In the genomic region with DNA sequence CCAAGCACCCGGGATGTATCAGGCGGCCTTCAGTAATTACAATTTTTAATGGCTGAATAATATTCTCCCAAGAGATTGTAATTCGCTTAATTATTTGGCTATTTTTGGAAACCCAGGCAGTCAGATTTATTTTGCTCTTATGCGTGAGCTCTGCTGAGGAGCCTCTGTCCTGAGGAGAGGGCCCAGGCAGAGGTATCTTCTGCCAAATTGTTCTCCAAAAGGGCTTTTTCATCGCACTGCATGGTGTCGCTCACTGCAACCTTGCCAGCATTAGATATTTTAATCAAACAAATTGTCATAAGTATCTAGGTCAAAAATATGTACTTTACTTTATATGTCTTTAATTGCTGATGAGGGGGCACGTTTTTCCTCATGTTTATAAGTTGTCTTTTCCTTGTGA, we compare ENCODE assay signal across 33 cellular contexts. TPM values are rescaled to one million over a fixed set of nuclear protein-coding genes. Genes with fewer than 3 reads are reported as not detected.
"Had no signal": no experiment of that assay in that cellular context is flagged by ENCODE, and none has a peak within 500 bp of the region (broad histone marks: within the 10 kb centered on the region; RNA-seq: fewer than 3 reads in every experiment).

No MANE protein-coding gene starts in this region.

- H3K27ac ChIP-seq: adrenal gland, cardiac muscle cell, VCaP had no signal

- H3K9me3 ChIP-seq: adrenal gland had no signal

- ATAC-seq: activated CD4-positive, alpha-beta T cell treated with anti-CD3 and anti-CD28 coated beads for 36 hours; activated CD4-positive, CD25-positive, alpha-beta regulatory T cell treated with anti-CD3 and anti-CD28 coated beads, Interleukin-2, amount 50 U/mL, for 24 hours; activated CD8-positive, alpha-beta memory T cell treated with anti-CD3 and anti-CD28 coated beads, Interleukin-2, amount 10 ng/mL, durations not matched to agents 7 days and 5 days; activated CD8-positive, alpha-beta T cell treated with anti-CD3 and anti-CD28 coated beads, Interleukin-2, amount 10 ng/mL, durations not matched to agents 7 days and 5 days; activated naive CD4-positive, alpha-beta T cell treated with anti-CD3 and anti-CD28 coated beads, Interleukin-2, amount 50 U/mL, for 72 hours; activated T-cell treated with anti-CD3 and anti-CD28 coated beads, Interleukin-2, amount 50 U/mL, for 72 hours; activated T-helper 17 cell treated with anti-CD3 and anti-CD28 coated beads, Interleukin-2, amount 50 U/mL, for 72 hours; T-cell had no signal

- H3K36me3 ChIP-seq: adrenal gland, cardiac muscle cell had no signal

- DNase-seq: activated CD4-positive, alpha-beta memory T cell treated with anti-CD3 and anti-CD28 coated beads, Interleukin-2, amount 10 ng/mL, durations not matched to agents 7 days and 5 days; activated CD4-positive, alpha-beta T cell treated with anti-CD3 and anti-CD28 coated beads for 1 hour; activated CD4-positive, alpha-beta T cell treated with anti-CD3 and anti-CD28 coated beads for 36 hours; activated CD4-positive, alpha-beta T cell treated with anti-CD3 and anti-CD28 coated beads for 48 hours; activated CD4-positive, alpha-beta T cell treated with anti-CD3 and anti-CD28 coated beads, Interleukin-2, amount 10 ng/mL, durations not matched to agents 7 days and 5 days; activated CD4-positive, alpha-beta T cell treated with anti-CD3 and anti-CD28 coated beads, Interleukin-2, amount 50 U/mL, for 48 hours; activated CD4-positive, CD25-positive, alpha-beta regulatory T cell; activated CD8-positive, alpha-beta memory T cell treated with anti-CD3 and anti-CD28 coated beads for 24 hours; activated CD8-positive, alpha-beta memory T cell treated with anti-CD3 and anti-CD28 coated beads, Interleukin-2, amount 10 ng/mL, durations not matched to agents 7 days and 5 days; activated CD8-positive, alpha-beta memory T cell treated with anti-CD3 and anti-CD28 coated beads, Interleukin-2, amount 50 U/mL, for 48 hours; activated CD8-positive, alpha-beta T cell treated with anti-CD3 and anti-CD28 coated beads, Interleukin-2, amount 10 ng/mL, durations not matched to agents 7 days and 5 days; activated effector memory CD4-positive, alpha-beta T cell treated with anti-CD3 and anti-CD28 coated beads, Interleukin-2, amount 50 U/mL, for 16 hours; activated gamma-delta T cell treated with Interleukin-2 at 50 U/mL for 16 hours; activated naive CD4-positive, alpha-beta T cell; activated naive CD4-positive, alpha-beta T cell treated with anti-CD3 and anti-CD28 coated beads for 36 hours; activated naive CD4-positive, alpha-beta T cell treated with anti-CD3 and anti-CD28 coated beads, Interleukin-2, amount 50 U/mL, for 16 hours; activated naive CD8-positive, alpha-beta T cell treated with anti-CD3 and anti-CD28 coated beads for 36 hours; activated T-cell treated with anti-CD3 and anti-CD28 coated beads, Interleukin-2, amount 50 U/mL, for 24 hours; activated T-cell treated with anti-CD3 and anti-CD28 coated beads, Interleukin-2, amount 50 U/mL, for 72 hours; adrenal gland; amniotic stem cell; aorta; T-cell; T-helper 2 cell; T-helper 9 cell had no signal

- H3K4me3 ChIP-seq: adrenal gland, cardiac muscle cell had no signal

- H3K4me1 ChIP-seq: adrenal gland had no signal

RNA-seq across cellular contexts. Expression of gene ATP2B3, which starts 5.8 kb away (rescaled TPM):
- total RNA-seq: activated CD4-positive, alpha-beta memory T cell treated with anti-CD3 and anti-CD28 coated beads, Interleukin-2, amount 10 ng/mL, durations not matched to agents 7 days and 5 days; activated CD4-positive, alpha-beta T cell treated with anti-CD3 and anti-CD28 coated beads for 36 hours; activated CD8-positive, alpha-beta memory T cell treated with anti-CD3 and anti-CD28 coated beads, Interleukin-2, amount 10 ng/mL, durations not matched to agents 7 days and 5 days; activated CD8-positive, alpha-beta T cell treated with anti-CD3 and anti-CD28 coated beads, Interleukin-2, amount 10 ng/mL, durations not matched to agents 7 days and 5 days; activated naive CD4-positive, alpha-beta T cell treated with anti-CD3 and anti-CD28 coated beads for 36 hours; activated naive CD4-positive, alpha-beta T cell treated with anti-CD3 and anti-CD28 coated beads, Interleukin-2, amount 50 U/mL, for 72 hours; activated naive CD8-positive, alpha-beta T cell treated with anti-CD3 and anti-CD28 coated beads for 36 hours; activated T-cell treated with anti-CD3 and anti-CD28 coated beads, Interleukin-2, amount 50 U/mL, for 72 hours; activated T-helper 17 cell treated with anti-CD3 and anti-CD28 coated beads, Interleukin-2, amount 50 U/mL, for 72 hours; bronchial epithelial cell had no signal

RNA-seq across cellular contexts. Expression of gene BGN, which starts 28.5 kb away (rescaled TPM):
- total RNA-seq: activated CD4-positive, alpha-beta memory T cell treated with anti-CD3 and anti-CD28 coated beads, Interleukin-2, amount 10 ng/mL, durations not matched to agents 7 days and 5 days; activated CD4-positive, alpha-beta T cell treated with anti-CD3 and anti-CD28 coated beads for 36 hours; activated CD4-positive, alpha-beta T cell treated with anti-CD3 and anti-CD28 coated beads, Interleukin-2, amount 10 ng/mL, durations not matched to agents 7 days and 5 days; activated CD8-positive, alpha-beta memory T cell treated with anti-CD3 and anti-CD28 coated beads, Interleukin-2, amount 10 ng/mL, durations not matched to agents 7 days and 5 days; activated CD8-positive, alpha-beta T cell treated with anti-CD3 and anti-CD28 coated beads, Interleukin-2, amount 10 ng/mL, durations not matched to agents 7 days and 5 days; activated naive CD4-positive, alpha-beta T cell treated with anti-CD3 and anti-CD28 coated beads for 36 hours; activated naive CD4-positive, alpha-beta T cell treated with anti-CD3 and anti-CD28 coated beads, Interleukin-2, amount 50 U/mL, for 72 hours; activated naive CD8-positive, alpha-beta T cell treated with anti-CD3 and anti-CD28 coated beads for 36 hours; activated T-cell treated with anti-CD3 and anti-CD28 coated beads, Interleukin-2, amount 50 U/mL, for 72 hours; activated T-helper 1 cell treated with anti-CD3 and anti-CD28 coated beads, Interleukin-12 subunit alpha, Interleukin-12 subunit beta, Interleukin-2, Interleukin-4 antibody, amounts not matched to agents 30 ng/mL and 10 ng/mL and 1 ng/mL, durations not matched to agents 14 hours and 24 hours and 36 hours; activated T-helper 17 cell treated with anti-CD3 and anti-CD28 coated beads, Interleukin-2, amount 50 U/mL, for 72 hours; T-helper 1 cell treated with Interleukin-12 subunit alpha and Interleukin-12 subunit beta and Interleukin-4 antibody, amounts not matched to agents 30 ng/mL and 1 ng/mL, for 36 hours had no signal
